ENCODE assay signal across 1 cellular context in the genomic region with DNA sequence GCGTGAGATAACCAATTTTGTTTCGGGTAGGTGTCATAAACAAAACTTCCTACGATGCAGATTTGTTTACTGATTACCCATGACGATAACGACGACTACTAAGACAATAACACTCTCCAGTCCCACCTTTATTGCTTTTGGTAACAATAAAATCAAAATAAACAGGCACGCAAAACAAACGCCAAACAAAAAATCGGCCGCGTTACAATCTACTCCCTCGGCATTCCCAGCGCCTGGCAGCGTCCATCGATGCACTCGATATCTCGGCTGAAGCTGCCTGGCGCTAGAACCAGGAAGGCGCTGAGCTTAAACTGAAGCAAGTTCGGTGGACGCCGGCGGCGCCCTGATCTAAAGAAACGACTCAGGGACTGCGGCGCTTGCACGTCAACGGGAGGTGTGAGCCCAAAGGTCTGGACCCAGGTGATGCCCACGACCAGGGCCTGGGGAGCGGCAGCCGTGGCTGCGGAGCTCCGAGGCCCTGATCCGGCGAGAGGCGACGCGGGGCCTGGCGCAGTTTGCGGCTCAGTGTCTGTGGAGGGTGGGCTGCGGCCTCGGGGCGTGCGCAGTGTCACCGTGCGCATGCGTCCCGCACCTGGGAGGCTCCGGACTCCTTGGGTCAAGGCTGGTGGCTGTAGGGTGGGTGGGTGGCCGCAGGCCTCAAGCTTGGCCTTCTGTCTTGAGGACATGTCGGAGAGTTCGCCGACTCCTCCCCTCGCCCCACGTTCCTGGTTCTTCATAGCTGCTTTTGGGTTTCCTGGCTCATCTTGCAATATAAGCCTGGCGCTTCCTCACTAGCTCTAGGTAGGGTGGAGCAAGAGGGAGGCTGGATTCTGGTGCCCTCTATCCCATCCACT.
TF ChIP-seq lines count a peak whose summit lies in the region.

Gene RSRC1 (plus strand): TSS at position 286 of the 854 bp plus-strand sequence. CDS start 12,016 bp downstream, outside the sequence.

TF ChIP-seq in K562, 482 proteins besides CTCF, POLR2A, EP300 and RAD21 (continued from another document and continues in another):
- TF ChIP-seq, protein P1, sequence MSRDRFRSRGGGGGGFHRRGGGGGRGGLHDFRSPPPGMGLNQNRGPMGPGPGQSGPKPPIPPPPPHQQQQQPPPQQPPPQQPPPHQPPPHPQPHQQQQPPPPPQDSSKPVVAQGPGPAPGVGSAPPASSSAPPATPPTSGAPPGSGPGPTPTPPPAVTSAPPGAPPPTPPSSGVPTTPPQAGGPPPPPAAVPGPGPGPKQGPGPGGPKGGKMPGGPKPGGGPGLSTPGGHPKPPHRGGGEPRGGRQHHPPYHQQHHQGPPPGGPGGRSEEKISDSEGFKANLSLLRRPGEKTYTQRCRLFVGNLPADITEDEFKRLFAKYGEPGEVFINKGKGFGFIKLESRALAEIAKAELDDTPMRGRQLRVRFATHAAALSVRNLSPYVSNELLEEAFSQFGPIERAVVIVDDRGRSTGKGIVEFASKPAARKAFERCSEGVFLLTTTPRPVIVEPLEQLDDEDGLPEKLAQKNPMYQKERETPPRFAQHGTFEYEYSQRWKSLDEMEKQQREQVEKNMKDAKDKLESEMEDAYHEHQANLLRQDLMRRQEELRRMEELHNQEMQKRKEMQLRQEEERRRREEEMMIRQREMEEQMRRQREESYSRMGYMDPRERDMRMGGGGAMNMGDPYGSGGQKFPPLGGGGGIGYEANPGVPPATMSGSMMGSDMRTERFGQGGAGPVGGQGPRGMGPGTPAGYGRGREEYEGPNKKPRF (IDR thresholded peaks at IDR 0.05; ENCODE audit: low read depth, low read length) = no peak
- TF ChIP-seq ATF3 (IDR thresholded peaks at IDR 0.05) (0 out of 2 replicates have a peak, but pooled peaks have one; percentile 29), ATF3 (CRISPR knock-in tag; conservative IDR thresholded peaks at IDR 0.05) (no peak), HNRNPL (IDR thresholded peaks at IDR 0.05; ENCODE audit: low read depth, low read length) (peak; percentile 54; the same call in 1 of the 2 replicates), YY1 (IDR thresholded peaks at IDR 0.05; ENCODE audit: borderline replicate concordance in 1 of 3, control insufficient read depth in 1 of 3, extremely low read depth in 1 of 3, insufficient read depth in 3 of 3, insufficient read length in 1 of 3, insufficient replicate concordance in 2 of 3, low read depth in 1 of 3, low read length in 2 of 3) (peak; percentile 4 to 76 (median 68)), NFYB (IDR thresholded peaks at IDR 0.05; ENCODE audit: extremely low read depth, insufficient read length) (no peak), L3MBTL2 (IDR thresholded peaks at IDR 0.05) (peak; percentile 94), TAF9B (IDR thresholded peaks at IDR 0.05; ENCODE audit: partially characterized antibody) (peak; percentile 81), ZNF696 (CRISPR knock-in tag; conservative IDR thresholded peaks at IDR 0.05) (no peak), SMARCC2 (IDR thresholded peaks at IDR 0.05; ENCODE audit: low read depth) (peak; percentile 64; the same call in 1 of the 2 replicates), NFATC3 (IDR thresholded peaks at IDR 0.05) (0 out of 2 replicates have a peak, but pooled peaks have one; percentile 26), CAMTA2 (CRISPR knock-in tag; conservative IDR thresholded peaks at IDR 0.05) (no peak), HDAC2 (IDR thresholded peaks at IDR 0.05) (peak; percentile 85), TAF1 (IDR thresholded peaks at IDR 0.05; ENCODE audit: control insufficient read depth, extremely low read depth, insufficient read depth, low read length, severe bottlenecking) (peak; percentile 88), ZBTB1 (CRISPR knock-in tag; IDR thresholded peaks at IDR 0.05; ENCODE audit: borderline replicate concordance, low read depth) (peak; percentile 93), SIRT6 (IDR thresholded peaks at IDR 0.05; ENCODE audit: low read depth, low read length) (no peak), CBFA2T3 (IDR thresholded peaks at IDR 0.05) (peak; percentile 30; the same call in 1 of the 2 replicates), EZH2 (IDR thresholded peaks at IDR 0.05; ENCODE audit: borderline replicate concordance, low read depth, low read length) (no peak), IRF2 (CRISPR knock-in tag; IDR thresholded peaks at IDR 0.05) (no peak), ZNF408 (CRISPR knock-in tag; IDR thresholded peaks at IDR 0.05; ENCODE audit: low read depth) (no peak), HLTF (IDR thresholded peaks at IDR 0.05) (no peak), ZNF512 (tag; IDR thresholded peaks at IDR 0.05) (no peak), TBP (optimal IDR thresholded peaks at IDR 0.05; ENCODE audit: low read depth, low read length) (peak; percentile 78), POLR2AphosphoS5 (IDR thresholded peaks at IDR 0.05; ENCODE audit: control insufficient read depth, insufficient read depth, low read depth, low read length) (peak; percentile 83), CREBBP (IDR thresholded peaks at IDR 0.05; ENCODE audit: low read depth, low read length) (no peak), ZNF217 (CRISPR knock-in tag; IDR thresholded peaks at IDR 0.05) (no peak), ESRRB (CRISPR knock-in tag; IDR thresholded peaks at IDR 0.05; ENCODE audit: borderline replicate concordance) (no peak), CBX8 (IDR thresholded peaks at IDR 0.05; ENCODE audit: borderline replicate concordance, extremely low read depth, low read depth, low read length, poor library complexity, severe bottlenecking) (no peak), DIDO1 (tag; IDR thresholded peaks at IDR 0.05; ENCODE audit: low read depth) (peak; percentile 66), ARNT (IDR thresholded peaks at IDR 0.05) (peak; percentile 83 to 91; a peak in 3 of 4 replicates), SIN3B (IDR thresholded peaks at IDR 0.05; ENCODE audit: low read depth) (peak; percentile 72), SNRNP70 (optimal IDR thresholded peaks at IDR 0.05; ENCODE audit: low read depth, low read length) (no peak), KLF1 (tag; IDR thresholded peaks at IDR 0.05) (no peak), SMARCE1 (IDR thresholded peaks at IDR 0.05) (peak; percentile 79; the same call in 1 of the 2 replicates), DEAF1 (CRISPR knock-in tag; IDR thresholded peaks at IDR 0.05) (no peak), SMARCA4 (IDR thresholded peaks at IDR 0.05) (peak; percentile 83), TFAM (CRISPR knock-in tag; conservative IDR thresholded peaks at IDR 0.05) (no peak)
- TF ChIP-seq, protein P2, sequence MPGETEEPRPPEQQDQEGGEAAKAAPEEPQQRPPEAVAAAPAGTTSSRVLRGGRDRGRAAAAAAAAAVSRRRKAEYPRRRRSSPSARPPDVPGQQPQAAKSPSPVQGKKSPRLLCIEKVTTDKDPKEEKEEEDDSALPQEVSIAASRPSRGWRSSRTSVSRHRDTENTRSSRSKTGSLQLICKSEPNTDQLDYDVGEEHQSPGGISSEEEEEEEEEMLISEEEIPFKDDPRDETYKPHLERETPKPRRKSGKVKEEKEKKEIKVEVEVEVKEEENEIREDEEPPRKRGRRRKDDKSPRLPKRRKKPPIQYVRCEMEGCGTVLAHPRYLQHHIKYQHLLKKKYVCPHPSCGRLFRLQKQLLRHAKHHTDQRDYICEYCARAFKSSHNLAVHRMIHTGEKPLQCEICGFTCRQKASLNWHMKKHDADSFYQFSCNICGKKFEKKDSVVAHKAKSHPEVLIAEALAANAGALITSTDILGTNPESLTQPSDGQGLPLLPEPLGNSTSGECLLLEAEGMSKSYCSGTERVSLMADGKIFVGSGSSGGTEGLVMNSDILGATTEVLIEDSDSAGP (CRISPR knock-in tag; IDR thresholded peaks at IDR 0.05) = no peak; the same call in 1 of the 2 replicates
- TF ChIP-seq, protein P3, sequence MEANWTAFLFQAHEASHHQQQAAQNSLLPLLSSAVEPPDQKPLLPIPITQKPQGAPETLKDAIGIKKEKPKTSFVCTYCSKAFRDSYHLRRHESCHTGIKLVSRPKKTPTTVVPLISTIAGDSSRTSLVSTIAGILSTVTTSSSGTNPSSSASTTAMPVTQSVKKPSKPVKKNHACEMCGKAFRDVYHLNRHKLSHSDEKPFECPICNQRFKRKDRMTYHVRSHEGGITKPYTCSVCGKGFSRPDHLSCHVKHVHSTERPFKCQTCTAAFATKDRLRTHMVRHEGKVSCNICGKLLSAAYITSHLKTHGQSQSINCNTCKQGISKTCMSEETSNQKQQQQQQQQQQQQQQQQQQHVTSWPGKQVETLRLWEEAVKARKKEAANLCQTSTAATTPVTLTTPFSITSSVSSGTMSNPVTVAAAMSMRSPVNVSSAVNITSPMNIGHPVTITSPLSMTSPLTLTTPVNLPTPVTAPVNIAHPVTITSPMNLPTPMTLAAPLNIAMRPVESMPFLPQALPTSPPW (CRISPR knock-in tag; IDR thresholded peaks at IDR 0.05) = peak; percentile 82
- TF ChIP-seq, protein P4, sequence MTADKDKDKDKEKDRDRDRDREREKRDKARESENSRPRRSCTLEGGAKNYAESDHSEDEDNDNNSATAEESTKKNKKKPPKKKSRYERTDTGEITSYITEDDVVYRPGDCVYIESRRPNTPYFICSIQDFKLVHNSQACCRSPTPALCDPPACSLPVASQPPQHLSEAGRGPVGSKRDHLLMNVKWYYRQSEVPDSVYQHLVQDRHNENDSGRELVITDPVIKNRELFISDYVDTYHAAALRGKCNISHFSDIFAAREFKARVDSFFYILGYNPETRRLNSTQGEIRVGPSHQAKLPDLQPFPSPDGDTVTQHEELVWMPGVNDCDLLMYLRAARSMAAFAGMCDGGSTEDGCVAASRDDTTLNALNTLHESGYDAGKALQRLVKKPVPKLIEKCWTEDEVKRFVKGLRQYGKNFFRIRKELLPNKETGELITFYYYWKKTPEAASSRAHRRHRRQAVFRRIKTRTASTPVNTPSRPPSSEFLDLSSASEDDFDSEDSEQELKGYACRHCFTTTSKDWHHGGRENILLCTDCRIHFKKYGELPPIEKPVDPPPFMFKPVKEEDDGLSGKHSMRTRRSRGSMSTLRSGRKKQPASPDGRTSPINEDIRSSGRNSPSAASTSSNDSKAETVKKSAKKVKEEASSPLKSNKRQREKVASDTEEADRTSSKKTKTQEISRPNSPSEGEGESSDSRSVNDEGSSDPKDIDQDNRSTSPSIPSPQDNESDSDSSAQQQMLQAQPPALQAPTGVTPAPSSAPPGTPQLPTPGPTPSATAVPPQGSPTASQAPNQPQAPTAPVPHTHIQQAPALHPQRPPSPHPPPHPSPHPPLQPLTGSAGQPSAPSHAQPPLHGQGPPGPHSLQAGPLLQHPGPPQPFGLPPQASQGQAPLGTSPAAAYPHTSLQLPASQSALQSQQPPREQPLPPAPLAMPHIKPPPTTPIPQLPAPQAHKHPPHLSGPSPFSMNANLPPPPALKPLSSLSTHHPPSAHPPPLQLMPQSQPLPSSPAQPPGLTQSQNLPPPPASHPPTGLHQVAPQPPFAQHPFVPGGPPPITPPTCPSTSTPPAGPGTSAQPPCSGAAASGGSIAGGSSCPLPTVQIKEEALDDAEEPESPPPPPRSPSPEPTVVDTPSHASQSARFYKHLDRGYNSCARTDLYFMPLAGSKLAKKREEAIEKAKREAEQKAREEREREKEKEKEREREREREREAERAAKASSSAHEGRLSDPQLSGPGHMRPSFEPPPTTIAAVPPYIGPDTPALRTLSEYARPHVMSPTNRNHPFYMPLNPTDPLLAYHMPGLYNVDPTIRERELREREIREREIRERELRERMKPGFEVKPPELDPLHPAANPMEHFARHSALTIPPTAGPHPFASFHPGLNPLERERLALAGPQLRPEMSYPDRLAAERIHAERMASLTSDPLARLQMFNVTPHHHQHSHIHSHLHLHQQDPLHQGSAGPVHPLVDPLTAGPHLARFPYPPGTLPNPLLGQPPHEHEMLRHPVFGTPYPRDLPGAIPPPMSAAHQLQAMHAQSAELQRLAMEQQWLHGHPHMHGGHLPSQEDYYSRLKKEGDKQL (CRISPR knock-in tag; IDR thresholded peaks at IDR 0.05; ENCODE audit: borderline replicate concordance) = no peak
- TF ChIP-seq, protein P5, sequence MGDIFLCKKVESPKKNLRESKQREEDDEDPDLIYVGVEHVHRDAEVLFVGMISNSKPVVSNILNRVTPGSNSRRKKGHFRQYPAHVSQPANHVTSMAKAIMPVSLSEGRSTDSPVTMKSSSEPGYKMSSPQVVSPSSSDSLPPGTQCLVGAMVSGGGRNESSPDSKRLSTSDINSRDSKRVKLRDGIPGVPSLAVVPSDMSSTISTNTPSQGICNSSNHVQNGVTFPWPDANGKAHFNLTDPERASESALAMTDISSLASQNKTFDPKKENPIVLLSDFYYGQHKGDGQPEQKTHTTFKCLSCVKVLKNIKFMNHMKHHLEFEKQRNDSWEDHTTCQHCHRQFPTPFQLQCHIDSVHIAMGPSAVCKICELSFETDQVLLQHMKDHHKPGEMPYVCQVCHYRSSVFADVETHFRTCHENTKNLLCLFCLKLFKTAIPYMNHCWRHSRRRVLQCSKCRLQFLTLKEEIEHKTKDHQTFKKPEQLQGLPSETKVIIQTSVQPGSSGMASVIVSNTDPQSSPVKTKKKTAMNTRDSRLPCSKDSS (IDR thresholded peaks at IDR 0.05; ENCODE audit: low read depth, partially characterized antibody) = no peak
- TF ChIP-seq, protein P6, sequence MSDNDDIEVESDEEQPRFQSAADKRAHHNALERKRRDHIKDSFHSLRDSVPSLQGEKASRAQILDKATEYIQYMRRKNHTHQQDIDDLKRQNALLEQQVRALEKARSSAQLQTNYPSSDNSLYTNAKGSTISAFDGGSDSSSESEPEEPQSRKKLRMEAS (CRISPR knock-in tag; IDR thresholded peaks at IDR 0.05) = peak; percentile 82
